13 cellular contexts compared by ENCODE assay signal in the genomic region with DNA sequence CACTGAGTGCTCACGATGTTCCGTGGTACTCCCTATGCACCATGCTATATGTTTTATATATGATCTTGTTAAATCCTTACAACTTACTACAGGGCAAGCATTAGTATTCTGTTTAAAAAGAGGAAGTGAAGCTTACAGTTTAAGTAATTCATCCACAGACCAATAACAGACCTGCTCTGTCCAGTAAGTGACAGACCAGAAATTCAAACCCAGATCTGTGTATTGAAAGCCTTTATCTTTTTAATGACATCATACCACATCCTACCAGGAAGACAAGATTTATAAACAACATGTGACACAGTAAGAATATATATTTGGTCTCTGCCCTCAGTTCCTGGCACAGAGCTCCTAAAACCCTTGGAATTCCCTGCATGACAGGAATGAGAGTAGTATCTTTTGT.
DNase-seq lines count a peak whose midpoint lies in the region; ATAC-seq, FAIRE-seq and TF ChIP-seq lines count a peak whose summit lies in the region.
"Had no signal": no experiment of that assay in that cellular context is flagged by ENCODE, and none has a peak within 500 bp of the region (broad histone marks: within the 10 kb centered on the region; RNA-seq: fewer than 3 reads in every experiment).

No MANE protein-coding gene starts in this region.

- no peaks in the 10 kb centered on the region for H3K9me3 ChIP-seq in K562 (replicated peaks; ENCODE audit: control insufficient read depth, insufficient read depth, low read depth, low read length)

- H3K4me2 ChIP-seq in K562 (ENCODE audit: insufficient read depth, low read length), result no peak overlapping the region

- H3K4me3 ChIP-seq in K562, result no peak overlapping the region

- no peak for TF ChIP-seq CTCF in K562 (IDR thresholded peaks at IDR 0.05 in 2 of 3, conservative IDR thresholded peaks at IDR 0.05 in 1 of 3; ENCODE audit: insufficient read depth in 2 of 3, low read depth in 1 of 3, low read length in 3 of 3)
- no peak for TF ChIP-seq CTCF in mesothelial cell of epicardium (IDR thresholded peaks at IDR 0.05; ENCODE audit: unreplicated experiment)

- no peaks in the 10 kb centered on the region for H3K9me3 Mint-ChIP-seq in mesothelial cell of epicardium
- H3K9me3 Mint-ChIP-seq: activated naive CD8-positive, alpha-beta T cell treated with anti-CD3 and anti-CD28 coated beads for 36 hours; H9 had no signal

- H3K9me1 ChIP-seq in K562 (ENCODE audit: control insufficient read depth, insufficient read depth, low read length), result no peaks in the 10 kb centered on the region

- WGBS in K562 (ENCODE audit: insufficient coverage, low coverage, missing lambda C conversion rate), result 0% methylated on average over 2 of the region's 2 CpGs

- no peak overlapping the region for H3K27ac ChIP-seq in K562 (ENCODE audit: extremely low read depth, low read depth, low read length)

- H3K36me3 ChIP-seq in K562 (ENCODE audit: control insufficient read depth, insufficient read depth, low read length), result no peaks in the 10 kb centered on the region

- DNase-seq in K562 (ENCODE audit: extremely low read depth in 1 of 4, low spot score in 3 of 4) (no peak), NCI-H1436 (lab: John Stamatoyannopoulos, UW) (no peak), ACHN (no peak), mesothelial cell of epicardium (ENCODE audit: low spot score in 2 of 2, unreplicated experiment in 2 of 2) (no peak), DMS 273 (lab: John Stamatoyannopoulos, UW; ENCODE audit: unreplicated experiment) (no peak)
- DNase-seq: activated CD4-positive, CD25-positive, alpha-beta regulatory T cell treated with anti-CD3 and anti-CD28 coated beads, Interleukin-2, amount 50 U/mL, for 72 hours; activated naive CD8-positive, alpha-beta T cell treated with anti-CD3 and anti-CD28 coated beads for 36 hours; H9; hypothalamus; stimulated activated naive CD8-positive, alpha-beta T cell treated with anti-CD3 and anti-CD28 coated beads, Interleukin-15, Interleukin-2, amounts not matched to agents 100 U/mL and 50 U/mL, for 24 hours had no signal

- TF ChIP-seq EP300 in K562 (IDR thresholded peaks at IDR 0.05; ENCODE audit: low read length), result no peak

- POLR2A ChIA-PET in K562 (lab: Yijun Ruan, JAX), result no interaction called here

- no peak overlapping the region for H3K27ac Mint-ChIP-seq in mesothelial cell of epicardium
- H3K27ac Mint-ChIP-seq: activated naive CD8-positive, alpha-beta T cell treated with anti-CD3 and anti-CD28 coated beads for 36 hours had no signal

- no peaks in the 10 kb centered on the region for H4K20me1 ChIP-seq in K562 (replicated peaks; ENCODE audit: control insufficient read depth, insufficient read depth, low read length)

- no peak overlapping the region for H3K9ac ChIP-seq in K562 (ENCODE audit: insufficient read depth in 1 of 2, low read depth in 2 of 2, low read length in 2 of 2)

- no peaks in the 10 kb centered on the region for H3K27me3 ChIP-seq in K562 (ENCODE audit: control insufficient read depth in 2 of 2, insufficient read depth in 2 of 2, low read length in 2 of 2)

- H2AFZ ChIP-seq in K562 (ENCODE audit: low read depth, low read length), result no peak overlapping the region

- CTCF ChIA-PET in K562 (lab: Yijun Ruan, JAX; ENCODE audit: low intra/inter-chr PET ratio), result no interaction called here

- no peak for FAIRE-seq in K562 (lab: Jason Lieb, UNC)

- peaks cover 30% of the 10 kb centered on the region for H3K4me1 Mint-ChIP-seq in mesothelial cell of epicardium
- H3K4me1 Mint-ChIP-seq: activated naive CD8-positive, alpha-beta T cell treated with anti-CD3 and anti-CD28 coated beads for 36 hours had no signal

- TF ChIP-seq RAD21 in K562 (CRISPR knock-in tag; conservative IDR thresholded peaks at IDR 0.05 in 1 of 2, IDR thresholded peaks at IDR 0.05 in 1 of 2), result no peak

- H3K4me3 Mint-ChIP-seq in mesothelial cell of epicardium, result no peak overlapping the region
- H3K4me3 Mint-ChIP-seq: activated naive CD8-positive, alpha-beta T cell treated with anti-CD3 and anti-CD28 coated beads for 36 hours; H9 had no signal

- ATAC-seq in GM18861 (IDR thresholded peaks at IDR 0.05; ENCODE audit: unreplicated experiment) (peak; percentile 97), GM21619 (IDR thresholded peaks at IDR 0.05; ENCODE audit: unreplicated experiment) (peak; percentile 90), HG03342 (IDR thresholded peaks at IDR 0.05; ENCODE audit: unreplicated experiment) (peak; percentile 95), K562 (no peak)
- ATAC-seq: stimulated activated naive CD8-positive, alpha-beta T cell treated with anti-CD3 and anti-CD28 coated beads, Interleukin-15, Interleukin-2, amounts not matched to agents 100 U/mL and 50 U/mL, for 24 hours had no signal

- H3K4me1 ChIP-seq in K562 (replicated peaks in 1 of 2; ENCODE audit: control insufficient read depth in 2 of 2, insufficient read depth in 2 of 2, low read length in 2 of 2), result no peaks in the 10 kb centered on the region

- BruUV-seq in K562 (replicated peaks; lab: Mats Ljungman, UMichigan), result no TSS peak

- in situ Hi-C loops in K562 (cut with MboI), result no loop called here
- in situ Hi-C loops in ACHN (cut with HindIII; ENCODE audit: low pct_ligation_motif_present, low pct_unique_long_range_greater_than_20kb, low sequenced_read_pairs), result no loop called here

- peaks cover 1% of the 10 kb centered on the region for H3K36me3 Mint-ChIP-seq in mesothelial cell of epicardium
- H3K36me3 Mint-ChIP-seq: activated naive CD8-positive, alpha-beta T cell treated with anti-CD3 and anti-CD28 coated beads for 36 hours had no signal

- intact Hi-C loops in K562 (cut with micrococcal nuclease), result no loop called here

- TF ChIP-seq POLR2A in K562 (conservative IDR thresholded peaks at IDR 0.05), result no peak

- H3K79me2 ChIP-seq in K562 (ENCODE audit: control insufficient read depth, insufficient read depth, low read length), result no peaks in the 10 kb centered on the region

- no peaks in the 10 kb centered on the region for H3K27me3 Mint-ChIP-seq in mesothelial cell of epicardium (ENCODE audit: low read depth)

TF ChIP-seq in K562, 482 proteins besides CTCF, POLR2A, EP300 and RAD21:
- TF ChIP-seq SPI1 (IDR thresholded peaks at IDR 0.05; ENCODE audit: borderline replicate concordance, low read depth, low read length) (peak; percentile 71), IRF2 (CRISPR knock-in tag; IDR thresholded peaks at IDR 0.05) (no peak)
